Comparison of ENCODE assay signal across 17 cellular contexts in genomic region chr6:33974030-33974429, GRCh38.
"Had no signal": no experiment of that assay in that cellular context is flagged by ENCODE, and none has a peak within 500 bp of the region (broad histone marks: within the 10 kb centered on the region; RNA-seq: fewer than 3 reads in every experiment).

No MANE protein-coding gene starts in this region.

- H3K27ac ChIP-seq: body of pancreas, coronary artery, right lobe of liver, upper lobe of left lung had no signal

- H3K4me1 ChIP-seq: body of pancreas, right lobe of liver, upper lobe of left lung had no signal

- H3K36me3 Mint-ChIP-seq: activated naive CD8-positive, alpha-beta T cell treated with anti-CD3 and anti-CD28 coated beads for 36 hours had no signal

- H3K9me3 Mint-ChIP-seq: activated CD4-positive, alpha-beta T cell treated with anti-CD3 and anti-CD28 coated beads, Interleukin-2, amount 10 ng/mL, durations not matched to agents 24 days and 14 days; activated naive CD8-positive, alpha-beta T cell treated with anti-CD3 and anti-CD28 coated beads for 36 hours; activated T-cell treated with anti-CD3 and anti-CD28 coated beads, Interleukin-2, amount 50 U/mL, for 72 hours; stimulated activated naive CD8-positive, alpha-beta T cell treated with anti-CD3 and anti-CD28 coated beads, Interleukin-15, Interleukin-2, amounts not matched to agents 100 ng/mL and 50 ng/mL, for 24 hours had no signal

- H3K9me3 ChIP-seq: body of pancreas, right lobe of liver had no signal

- H3K4me1 Mint-ChIP-seq: activated B cell treated with CpG ODN at 0.5 μM for 24 hours; activated CD4-positive, alpha-beta T cell treated with anti-CD3 and anti-CD28 coated beads, Interleukin-2, amount 10 ng/mL, durations not matched to agents 24 days and 14 days; neural crest cell had no signal

- H3K27me3 ChIP-seq: body of pancreas, right lobe of liver had no signal

- H3K27ac Mint-ChIP-seq: activated B cell treated with CpG ODN at 0.5 μM for 24 hours; activated CD8-positive, alpha-beta T cell treated with anti-CD3 and anti-CD28 coated beads, Interleukin-2, amount 10 ng/mL, durations not matched to agents 7 days and 5 days; activated naive CD8-positive, alpha-beta T cell treated with anti-CD3 and anti-CD28 coated beads for 36 hours; activated T-cell treated with anti-CD3 and anti-CD28 coated beads, Interleukin-2, amount 50 U/mL, for 72 hours; stimulated activated naive CD8-positive, alpha-beta T cell treated with anti-CD3 and anti-CD28 coated beads, Interleukin-15, Interleukin-2, amounts not matched to agents 100 ng/mL and 50 ng/mL, for 24 hours had no signal

- ATAC-seq: activated CD8-positive, alpha-beta T cell treated with anti-CD3 and anti-CD28 coated beads, Interleukin-2, amount 10 ng/mL, durations not matched to agents 7 days and 5 days; activated T-cell treated with anti-CD3 and anti-CD28 coated beads, Interleukin-2, amount 50 U/mL, for 72 hours; body of pancreas; right lobe of liver had no signal

- H3K4me3 ChIP-seq: body of pancreas, coronary artery, right lobe of liver, upper lobe of left lung had no signal

- DNase-seq: activated B cell treated with CpG ODN at 0.5 μM for 24 hours; activated CD4-positive, alpha-beta T cell treated with anti-CD3 and anti-CD28 coated beads, Interleukin-2, amount 10 ng/mL, durations not matched to agents 24 days and 14 days; activated CD8-positive, alpha-beta memory T cell treated with anti-CD3 and anti-CD28 coated beads, Interleukin-2, amount 50 U/mL, for 4 hours; activated CD8-positive, alpha-beta T cell treated with anti-CD3 and anti-CD28 coated beads, Interleukin-2, amount 10 ng/mL, durations not matched to agents 7 days and 5 days; activated gamma-delta T cell treated with Interleukin-2 at 50 U/mL for 16 hours; activated naive CD8-positive, alpha-beta T cell treated with anti-CD3 and anti-CD28 coated beads for 36 hours; activated T-cell treated with anti-CD3 and anti-CD28 coated beads, Interleukin-2, amount 50 U/mL, for 72 hours; amygdala; caudate nucleus; effector CD4-positive, alpha-beta T cell; mesendoderm; upper lobe of left lung had no signal

- H3K36me3 ChIP-seq: right lobe of liver, upper lobe of left lung had no signal

- H3K4me3 Mint-ChIP-seq: activated B cell treated with CpG ODN at 0.5 μM for 24 hours; activated CD4-positive, alpha-beta T cell treated with anti-CD3 and anti-CD28 coated beads, Interleukin-2, amount 10 ng/mL, durations not matched to agents 24 days and 14 days; activated CD8-positive, alpha-beta T cell treated with anti-CD3 and anti-CD28 coated beads, Interleukin-2, amount 10 ng/mL, durations not matched to agents 7 days and 5 days; activated naive CD8-positive, alpha-beta T cell treated with anti-CD3 and anti-CD28 coated beads for 36 hours; activated T-cell treated with anti-CD3 and anti-CD28 coated beads, Interleukin-2, amount 50 U/mL, for 72 hours; neural crest cell; stimulated activated naive CD8-positive, alpha-beta T cell treated with anti-CD3 and anti-CD28 coated beads, Interleukin-15, Interleukin-2, amounts not matched to agents 100 ng/mL and 50 ng/mL, for 24 hours had no signal
